In genomic region chr10:17157024-17157423, GRCh38 we compare ENCODE assay signal across 23 cellular contexts.
"Had no signal": no experiment of that assay in that cellular context is flagged by ENCODE, and none has a peak within 500 bp of the region (broad histone marks: within the 10 kb centered on the region; RNA-seq: fewer than 3 reads in every experiment).

No MANE protein-coding gene starts in this region.

- H3K4me3 ChIP-seq: colonic mucosa, esophagus muscularis mucosa, gastroesophageal sphincter, heart left ventricle, hepatocyte, left ventricle myocardium inferior, lower lobe of right lung, mucosa of descending colon had no signal

- H3K4me1 ChIP-seq: colonic mucosa, esophagus muscularis mucosa, foreskin keratinocyte, gastroesophageal sphincter, heart left ventricle, left ventricle myocardium inferior, lower lobe of right lung had no signal

- H3K36me3 ChIP-seq: colonic mucosa, lower lobe of right lung had no signal

- DNase-seq: colonic mucosa; cortex of kidney; effector CD8-positive, alpha-beta T cell; effector memory CD8-positive, alpha-beta T cell; endodermal cell; foreskin keratinocyte; heart left ventricle; hypothalamus; immature natural killer cell; islet precursor cell; kidney; kidney glomerular epithelial cell; left colon; left ventricle myocardium inferior; lower lobe of right lung; mesenchymal stem cell; mucosa of descending colon had no signal

- H3K9me3 ChIP-seq: colonic mucosa, esophagus muscularis mucosa, gastroesophageal sphincter, heart left ventricle, left ventricle myocardium inferior, lower lobe of right lung, mucosa of descending colon had no signal

- H3K27me3 ChIP-seq: colonic mucosa, esophagus muscularis mucosa, foreskin keratinocyte, gastroesophageal sphincter, heart left ventricle, hepatocyte had no signal

- ATAC-seq: effector memory CD8-positive, alpha-beta T cell; foreskin keratinocyte; gastroesophageal sphincter; heart left ventricle; left colon; left lobe of liver; lower lobe of right lung; mucosa of descending colon had no signal

- FAIRE-seq: endothelial cell of umbilical vein, frontal cortex had no signal

- H3K27ac ChIP-seq: colonic mucosa, esophagus muscularis mucosa, foreskin keratinocyte, gastroesophageal sphincter, heart left ventricle, hepatocyte, left ventricle myocardium inferior, lower lobe of right lung had no signal
